In the genomic region with DNA sequence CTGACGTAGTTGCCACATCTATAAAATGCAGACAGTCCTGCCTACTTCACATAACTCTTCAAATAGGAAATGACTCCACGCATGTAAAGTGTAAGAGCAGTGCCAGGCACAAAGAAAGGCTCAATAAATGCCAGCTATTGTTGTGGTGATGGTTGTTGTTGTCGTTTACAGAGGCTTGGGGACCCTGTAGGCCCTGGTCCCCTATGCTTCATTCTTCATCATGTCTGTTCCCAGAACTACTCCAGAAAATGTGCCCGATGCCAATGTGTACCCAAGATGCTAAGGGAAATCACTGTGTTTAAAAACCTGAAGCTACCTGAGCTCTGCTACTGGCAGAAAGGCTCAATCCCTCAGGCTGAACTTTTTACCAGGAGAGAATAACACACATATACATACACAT, we compare ENCODE assay signal across 26 cellular contexts. TPM values are rescaled to one million over a fixed set of nuclear protein-coding genes. Genes with fewer than 3 reads are reported as not detected.
DNase-seq lines count a peak whose midpoint lies in the region; ATAC-seq and TF ChIP-seq lines count a peak whose summit lies in the region.
"Had no signal": no experiment of that assay in that cellular context is flagged by ENCODE, and none has a peak within 500 bp of the region (broad histone marks: within the 10 kb centered on the region; RNA-seq: fewer than 3 reads in every experiment).

No MANE protein-coding gene starts in this region.

- intact Hi-C loops in vagina (cut with DNase I): loop anchor here (10.0 kb wide), 1 partner anchor 127 kb away; no protein-coding TSS in a partner anchor
- intact Hi-C loops in activated CD4-positive, alpha-beta T cell treated with anti-CD3 and anti-CD28 coated beads for 36 hours (cut with DNase I, micrococcal nuclease): no loop called here

- H3K36me3 Mint-ChIP-seq in endodermal cell (ENCODE audit: low read depth) (no peaks in the 10 kb centered on the region), osteocyte (ENCODE audit: unreplicated experiment) (no peaks in the 10 kb centered on the region)
- H3K36me3 Mint-ChIP-seq in activated CD4-positive, alpha-beta T cell treated with anti-CD3 and anti-CD28 coated beads for 36 hours (ENCODE audit: low read depth): no peaks in the 10 kb centered on the region
- H3K36me3 Mint-ChIP-seq: CD14-positive monocyte; CD4-positive, alpha-beta memory T cell; CD4-positive, CD25-positive, alpha-beta regulatory T cell; CD8-positive, alpha-beta memory T cell had no signal

- H3K4me1 ChIP-seq in endodermal cell (ENCODE audit: control insufficient read depth, insufficient read depth, low read length) (no peaks in the 10 kb centered on the region), vagina (peaks cover 36% of the 10 kb centered on the region)
- H3K4me1 ChIP-seq: BLaER1 had no signal

- H3K9me3 ChIP-seq in endodermal cell (ENCODE audit: control insufficient read depth, low read length) (no peaks in the 10 kb centered on the region), vagina (no peaks in the 10 kb centered on the region)
- H3K9me3 ChIP-seq: BE2C, BLaER1 had no signal

- DNase-seq in coronary artery (ENCODE audit: low spot score): peak; percentile 14
- peak; percentile 13 for DNase-seq in endodermal cell
- peak; percentile 13 for DNase-seq in osteocyte (ENCODE audit: extremely low spot score, unreplicated experiment)
- peak; percentile 25 to 52 for DNase-seq in vagina (ENCODE audit: extremely low spot score in 2 of 2)
- no peak for DNase-seq in activated CD4-positive, alpha-beta T cell treated with anti-CD3 and anti-CD28 coated beads for 36 hours
- no peak for DNase-seq in stimulated activated CD4-positive, alpha-beta T cell treated with anti-CD3 and anti-CD28 coated beads, Interleukin-15, amount 100 ng/mL, for 24 hours
- DNase-seq: 8988T; ACHN; BE2C; C1 segment of cervical spinal cord; CD4-positive, alpha-beta memory T cell; CD4-positive, CD25-positive, alpha-beta regulatory T cell; CD8-positive, alpha-beta memory T cell; COR-L47; DMS 273 treated with DMSO at 0.1 percent for 48 hours; DMS153; DMS53; DMS79; DND-41; EL; GDM1 had no signal

- H3K4me3 ChIP-seq in coronary artery: no peak overlapping the region
- H3K4me3 ChIP-seq in endodermal cell (ENCODE audit: low read length): no peak overlapping the region
- H3K4me3 ChIP-seq in vagina: no peak overlapping the region
- H3K4me3 ChIP-seq: BLaER1, GM12878 had no signal

- H3K4me3 Mint-ChIP-seq in endodermal cell (no peak overlapping the region), osteocyte (ENCODE audit: unreplicated experiment) (no peak overlapping the region)
- H3K4me3 Mint-ChIP-seq in activated CD4-positive, alpha-beta T cell treated with anti-CD3 and anti-CD28 coated beads for 36 hours: no peak overlapping the region
- H3K4me3 Mint-ChIP-seq: CD14-positive monocyte; CD4-positive, alpha-beta memory T cell; CD4-positive, CD25-positive, alpha-beta regulatory T cell; CD8-positive, alpha-beta memory T cell had no signal

- H3K27ac ChIP-seq in coronary artery (no peak overlapping the region), endodermal cell (ENCODE audit: low read depth, low read length) (no peak overlapping the region), vagina (no peak overlapping the region)
- H3K27ac ChIP-seq: BLaER1 had no signal

- ATAC-seq in activated CD4-positive, alpha-beta T cell treated with anti-CD3 and anti-CD28 coated beads for 36 hours: no peak
- ATAC-seq in HG03175 (IDR thresholded peaks at IDR 0.05; ENCODE audit: unreplicated experiment): no peak
- ATAC-seq: GM12878 had no signal

- CTCF ChIA-PET in activated CD4-positive, alpha-beta T cell treated with anti-CD3 and anti-CD28 coated beads for 36 hours (lab: Charles Lee): interaction anchor here (0.8 kb wide), 1 partner anchor 20 kb away, joined by 3 read pairs; no protein-coding TSS in a partner anchor

- H3K9me3 Mint-ChIP-seq in endodermal cell (no peaks in the 10 kb centered on the region), osteocyte (ENCODE audit: unreplicated experiment) (no peaks in the 10 kb centered on the region)
- H3K9me3 Mint-ChIP-seq in activated CD4-positive, alpha-beta T cell treated with anti-CD3 and anti-CD28 coated beads for 36 hours (ENCODE audit: low read depth): no peaks in the 10 kb centered on the region
- H3K9me3 Mint-ChIP-seq: CD14-positive monocyte had no signal

- H3K27ac Mint-ChIP-seq in endodermal cell: no peak overlapping the region
- H3K27ac Mint-ChIP-seq in osteocyte (ENCODE audit: unreplicated experiment): no peak overlapping the region
- no peak overlapping the region for H3K27ac Mint-ChIP-seq in activated CD4-positive, alpha-beta T cell treated with anti-CD3 and anti-CD28 coated beads for 36 hours
- H3K27ac Mint-ChIP-seq: CD14-positive monocyte; CD4-positive, alpha-beta memory T cell; CD4-positive, CD25-positive, alpha-beta regulatory T cell; CD8-positive, alpha-beta memory T cell had no signal

- WGBS in endodermal cell (ENCODE audit: insufficient coverage in 1 of 2, insufficient read length in 1 of 2), 2 experiments: 88 to 93% methylated on average over 2 to 4 of the region's 4 CpGs

- H3K4me1 Mint-ChIP-seq in endodermal cell (no peaks in the 10 kb centered on the region), osteocyte (ENCODE audit: unreplicated experiment) (peaks cover 8% of the 10 kb centered on the region)
- no peaks in the 10 kb centered on the region for H3K4me1 Mint-ChIP-seq in activated CD4-positive, alpha-beta T cell treated with anti-CD3 and anti-CD28 coated beads for 36 hours
- H3K4me1 Mint-ChIP-seq: CD14-positive monocyte; CD4-positive, alpha-beta memory T cell; CD4-positive, CD25-positive, alpha-beta regulatory T cell; CD8-positive, alpha-beta memory T cell had no signal

- H3K9ac ChIP-seq in endodermal cell (ENCODE audit: extremely low read depth, low read length, poor library complexity, severe bottlenecking): no peak overlapping the region
- H3K9ac ChIP-seq: BLaER1 had no signal

- peaks cover 7% of the 10 kb centered on the region for H3K27me3 Mint-ChIP-seq in endodermal cell (ENCODE audit: insufficient read depth)
- H3K27me3 Mint-ChIP-seq in osteocyte (ENCODE audit: unreplicated experiment): peaks cover 2% of the 10 kb centered on the region
- H3K27me3 Mint-ChIP-seq in activated CD4-positive, alpha-beta T cell treated with anti-CD3 and anti-CD28 coated beads for 36 hours: peaks cover 5% of the 10 kb centered on the region
- H3K27me3 Mint-ChIP-seq: CD4-positive, CD25-positive, alpha-beta regulatory T cell had no signal

- no peak for TF ChIP-seq CTCF in coronary artery (IDR thresholded peaks at IDR 0.05)
- no peak for TF ChIP-seq CTCF in endodermal cell (conservative IDR thresholded peaks at IDR 0.05)
- no peak for TF ChIP-seq CTCF in osteocyte (IDR thresholded peaks at IDR 0.05)
- TF ChIP-seq CTCF in vagina (IDR thresholded peaks at IDR 0.05): no peak

- POLR2A ChIA-PET in activated CD4-positive, alpha-beta T cell treated with anti-CD3 and anti-CD28 coated beads for 36 hours (lab: Charles Lee): no interaction called here

- no peak for TF ChIP-seq POLR2A in vagina (IDR thresholded peaks at IDR 0.05)

- H3K36me3 ChIP-seq in endodermal cell (ENCODE audit: control insufficient read depth, insufficient read depth, low read length) (no peaks in the 10 kb centered on the region), vagina (no peaks in the 10 kb centered on the region)
- H3K36me3 ChIP-seq: BE2C, BLaER1 had no signal

- H3K27me3 ChIP-seq in endodermal cell (ENCODE audit: control insufficient read depth, insufficient read depth, low read length, poor library complexity, severe bottlenecking) (peaks cover 28% of the 10 kb centered on the region), vagina (no peaks in the 10 kb centered on the region)
- H3K27me3 ChIP-seq: BE2C, BLaER1 had no signal

RNA-seq across cellular contexts. Expression of a gene that starts 9.1 kb away (rescaled TPM):
- total RNA-seq in endodermal cell (1 to 10 TPM; 2.5 to 3.4 TPM), osteocyte (31.8 and 40.2 TPM in 2 replicates), vagina (52.8 TPM)
- 12.4 TPM for polyA plus RNA-seq in endodermal cell (2013, experiment 1 of 2)
- 14.2 TPM for polyA plus RNA-seq in endodermal cell (2013, experiment 2 of 2)
- 1 to 10 TPM; 5.4 to 7.3 TPM for total RNA-seq in activated CD4-positive, alpha-beta T cell treated with anti-CD3 and anti-CD28 coated beads for 36 hours
- total RNA-seq: A673; CD4-positive, alpha-beta memory T cell; CD4-positive, CD25-positive, alpha-beta regulatory T cell had no signal
- polyA plus RNA-seq: CD14-positive monocyte; CD4-positive, alpha-beta memory T cell; CD4-positive, CD25-positive, alpha-beta regulatory T cell; CD8-positive, alpha-beta memory T cell; GM12878 had no signal

Comparison
In these comparisons a context has a peak if more than half of its experiments do, and no peak if none do; other contexts are left out.
1. DNase-seq: peak in coronary artery (single experiment), endodermal cell (single experiment), osteocyte (single experiment) and vagina (2 of 2); none in activated CD4-positive, alpha-beta T cell treated with anti-CD3 and anti-CD28 coated beads for 36 hours (single experiment) and stimulated activated CD4-positive, alpha-beta T cell treated with anti-CD3 and anti-CD28 coated beads, Interleukin-15, amount 100 ng/mL, for 24 hours (single experiment).